In the genomic region with DNA sequence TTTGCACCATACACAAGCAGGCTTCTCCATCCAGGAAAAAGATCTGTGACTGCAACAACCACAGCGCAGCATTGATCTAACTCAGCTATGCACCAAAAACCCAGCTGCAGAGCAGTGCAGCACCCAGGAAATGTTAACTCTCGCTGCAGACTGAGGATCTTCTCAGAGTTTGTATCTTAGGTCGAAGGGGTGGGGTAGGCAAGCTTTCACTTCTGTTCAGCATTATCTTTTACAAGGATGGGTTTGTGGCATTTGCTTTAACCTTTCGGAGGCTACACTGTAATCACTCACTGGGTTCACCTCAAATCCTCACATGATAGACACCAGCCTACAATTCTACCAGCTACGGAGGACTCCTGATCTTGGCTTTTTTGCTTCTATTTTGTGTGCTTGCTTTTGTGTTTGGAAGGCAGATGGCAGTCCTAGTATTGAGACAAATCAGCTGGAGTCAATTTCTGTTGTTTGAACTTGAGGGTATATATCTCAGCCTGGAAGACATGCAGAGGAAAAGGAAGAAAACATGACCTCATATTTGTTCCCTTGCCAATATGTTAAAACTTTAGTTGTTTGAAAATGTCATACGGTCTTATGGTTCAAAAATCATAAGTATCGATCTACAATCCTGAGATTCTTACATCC, we compare ENCODE assay signal across 15 cellular contexts. TPM values are rescaled to one million over a fixed set of nuclear protein-coding genes. Genes with fewer than 3 reads are reported as not detected.
DNase-seq lines count a peak whose midpoint lies in the region; ATAC-seq and TF ChIP-seq lines count a peak whose summit lies in the region.
"Had no signal": no experiment of that assay in that cellular context is flagged by ENCODE, and none has a peak within 500 bp of the region (broad histone marks: within the 10 kb centered on the region; RNA-seq: fewer than 3 reads in every experiment).

No MANE protein-coding gene starts in this region.

- ATAC-seq in GM21367 (IDR thresholded peaks at IDR 0.05; ENCODE audit: unreplicated experiment), result peak; percentile 45
- ATAC-seq: Right ventricle myocardium inferior, sciatic nerve had no signal

- H3K9me3 Mint-ChIP-seq in IgD-negative memory B cell, result no peaks in the 10 kb centered on the region
- H3K9me3 Mint-ChIP-seq: activated naive CD4-positive, alpha-beta T cell treated with anti-CD3 and anti-CD28 coated beads for 36 hours; CD4-positive, CD25-positive, alpha-beta regulatory T cell had no signal

- CTCF ChIA-PET in HEK293T (lab: Yijun Ruan, JAX), result interaction anchor here (0.8 to 0.9 kb wide), 2 partner anchors 64 to 289 kb away, joined by 3 to 4 read pairs; no protein-coding TSS in a partner anchor

- H3K36me3 Mint-ChIP-seq in IgD-negative memory B cell, result peaks cover 5% of the 10 kb centered on the region
- H3K36me3 Mint-ChIP-seq: CD4-positive, CD25-positive, alpha-beta regulatory T cell had no signal

- peaks cover 26 to 48% (median 41%) of the 10 kb centered on the region in 3 donors for H3K4me1 Mint-ChIP-seq in IgD-negative memory B cell
- H3K4me1 Mint-ChIP-seq: CD4-positive, CD25-positive, alpha-beta regulatory T cell had no signal

- DNase-seq in GM03348 (ENCODE audit: low spot score) (peak; percentile 40), fibroblast of the conjunctiva (ENCODE audit: low read depth) (peak; percentile 18), HEK293T (ENCODE audit: extremely low spot score) (no peak), Kasumi-1 (lab: John Stamatoyannopoulos, UW) (no peak), GOT3 (lab: John Stamatoyannopoulos, UW) (no peak)
- DNase-seq in activated CD8-positive, alpha-beta memory T cell treated with anti-CD3 and anti-CD28 coated beads, Interleukin-2, amount 50 U/mL, for 4 hours, result no peak
- DNase-seq: activated CD8-positive, alpha-beta memory T cell treated with anti-CD3 and anti-CD28 coated beads for 24 hours; activated naive CD4-positive, alpha-beta T cell treated with anti-CD3 and anti-CD28 coated beads for 36 hours; CD4-positive, CD25-positive, alpha-beta regulatory T cell; NCI-H1694; NCI-H774 had no signal

- POLR2A ChIA-PET in HEK293T (lab: Yijun Ruan, JAX), result no interaction called here

- peak overlapping the region in 1 of 3 donors; percentile 60 for H3K27ac Mint-ChIP-seq in IgD-negative memory B cell
- H3K27ac Mint-ChIP-seq: activated naive CD4-positive, alpha-beta T cell treated with anti-CD3 and anti-CD28 coated beads for 36 hours; CD4-positive, CD25-positive, alpha-beta regulatory T cell had no signal

- peak overlapping the region in 3 of 4 donors; percentile 15 to 45 (median 17) for H3K4me3 Mint-ChIP-seq in IgD-negative memory B cell
- H3K4me3 Mint-ChIP-seq: activated naive CD4-positive, alpha-beta T cell treated with anti-CD3 and anti-CD28 coated beads for 36 hours; CD4-positive, CD25-positive, alpha-beta regulatory T cell had no signal

- H3K27me3 Mint-ChIP-seq in IgD-negative memory B cell, result no peaks in the 10 kb centered on the region
- H3K27me3 Mint-ChIP-seq: CD4-positive, CD25-positive, alpha-beta regulatory T cell had no signal

TF ChIP-seq in HEK293T, 16 proteins besides CTCF, POLR2A, EP300 and RAD21:
- TF ChIP-seq L3MBTL2 (conservative IDR thresholded peaks at IDR 0.05), result no peak
- no peak for TF ChIP-seq LEF1 (IDR thresholded peaks at IDR 0.05; ENCODE audit: borderline replicate concordance)
- TF ChIP-seq CTBP1 (IDR thresholded peaks at IDR 0.05; ENCODE audit: borderline replicate concordance), result no peak

RNA-seq across cellular contexts. Expression of gene LRRK1, which starts 25.2 kb away (rescaled TPM):
- polyA plus RNA-seq in IgD-negative memory B cell, result 13.2 TPM

Comparison
In these comparisons a context has a peak if more than half of its experiments do, and no peak if none do; other contexts are left out.
1. DNase-seq: peak in GM03348 (single experiment) and fibroblast of the conjunctiva (single experiment); none in HEK293T (single experiment), Kasumi-1 (0 of 2), activated CD8-positive, alpha-beta memory T cell treated with anti-CD3 and anti-CD28 coated beads, Interleukin-2, amount 50 U/mL, for 4 hours (single experiment) and GOT3 (single experiment).